ENCODE assay signal across 14 cellular contexts in genomic region chr6:117167520-117168271, GRCh38.
DNase-seq lines count a peak whose midpoint lies in the region; ATAC-seq, FAIRE-seq and TF ChIP-seq lines count a peak whose summit lies in the region.
"Had no signal": no experiment of that assay in that cellular context is flagged by ENCODE, and none has a peak within 500 bp of the region (broad histone marks: within the 10 kb centered on the region; RNA-seq: fewer than 3 reads in every experiment).

No MANE protein-coding gene starts in this region.

- no peak overlapping the region for H3K27ac Mint-ChIP-seq in WTC11
- no peak overlapping the region for H3K27ac Mint-ChIP-seq in activated CD8-positive, alpha-beta T cell treated with anti-CD3 and anti-CD28 coated beads, Interleukin-2, amount 10 ng/mL, durations not matched to agents 7 days and 5 days
- H3K27ac Mint-ChIP-seq: stimulated activated naive B cell treated with anti-CD40 and anti-IgM and Interleukin-4, amounts not matched to agents 10 μg/mL and 1 μg/mL and 100 μg/mL, for 72 hours had no signal

- intact Hi-C loops in HepG2 (cut with micrococcal nuclease; ENCODE audit: unreplicated experiment) = no loop called here

- no peak overlapping the region for H2AFZ ChIP-seq in HepG2 (ENCODE audit: low read length)

- DNase-seq in BJ (ENCODE audit: low read depth) = peak; percentile 9
- peak; percentile 99 for DNase-seq in HS-27A (ENCODE audit: low read depth)
- DNase-seq in WTC11 (ENCODE audit: low spot score) = peak; percentile 11
- no peak for DNase-seq in HepG2 (ENCODE audit: low spot score)
- no peak for DNase-seq in NCI-H524 (lab: John Stamatoyannopoulos, UW)
- no peak for DNase-seq in activated CD8-positive, alpha-beta T cell treated with anti-CD3 and anti-CD28 coated beads, Interleukin-2, amount 10 ng/mL, durations not matched to agents 7 days and 5 days
- no peak for DNase-seq in GDM1 (lab: John Stamatoyannopoulos, UW)
- no peak for DNase-seq in GM19238 (ENCODE audit: insufficient read length, low spot score)
- DNase-seq: activated effector memory CD4-positive, alpha-beta T cell treated with Interleukin-2 at 50 U/mL for 16 hours; NCI-H526 treated with DMSO at 0.1 percent for 48 hours; stimulated activated naive B cell treated with anti-CD40 and anti-IgM and Interleukin-4, amounts not matched to agents 10 μg/mL and 1 μg/mL and 100 μg/mL, for 72 hours had no signal

- H3K4me3 ChIP-seq in BJ (ENCODE audit: low read depth, low read length) (no peak overlapping the region), HepG2 (replicated peaks in 1 of 3; ENCODE audit: insufficient read depth in 1 of 3, low read depth in 2 of 3, low read length in 3 of 3) (no peak overlapping the region)
- H3K4me3 ChIP-seq: BLaER1 treated with 17β-estradiol and CSF1 and Interleukin-3, amounts not matched to agents 10 nM and 100 nM; smooth muscle cell had no signal

- H3K27me3 Mint-ChIP-seq in WTC11 (ENCODE audit: low read depth) = no peaks in the 10 kb centered on the region
- H3K27me3 Mint-ChIP-seq in activated CD8-positive, alpha-beta T cell treated with anti-CD3 and anti-CD28 coated beads, Interleukin-2, amount 10 ng/mL, durations not matched to agents 7 days and 5 days (ENCODE audit: low read depth) = no peaks in the 10 kb centered on the region
- H3K27me3 Mint-ChIP-seq: stimulated activated naive B cell treated with anti-CD40 and anti-IgM and Interleukin-4, amounts not matched to agents 10 μg/mL and 1 μg/mL and 100 μg/mL, for 72 hours had no signal

- H3K27me3 ChIP-seq in BJ (ENCODE audit: control insufficient read depth, insufficient read depth, low read length) = no peaks in the 10 kb centered on the region
- H3K27me3 ChIP-seq in HepG2 (ENCODE audit: control insufficient read depth in 1 of 2, insufficient read depth in 2 of 2, low read length in 2 of 2) = no peaks in the 10 kb centered on the region
- H3K27me3 ChIP-seq: BLaER1 treated with 17β-estradiol and CSF1 and Interleukin-3, amounts not matched to agents 10 nM and 100 nM had no signal

- no peaks in the 10 kb centered on the region for H3K4me1 ChIP-seq in HepG2 (ENCODE audit: insufficient read depth, low read length)
- H3K4me1 ChIP-seq: BLaER1 treated with 17β-estradiol and CSF1 and Interleukin-3, amounts not matched to agents 10 nM and 100 nM had no signal

- TF ChIP-seq POLR2A in HepG2 (IDR thresholded peaks at IDR 0.05; ENCODE audit: insufficient read depth in 1 of 2, low read depth in 2 of 2, low read length in 2 of 2) = no peak

- H3K36me3 Mint-ChIP-seq in WTC11 = peaks cover 6% of the 10 kb centered on the region; the same call in 1 of the 2 replicates
- H3K36me3 Mint-ChIP-seq in activated CD8-positive, alpha-beta T cell treated with anti-CD3 and anti-CD28 coated beads, Interleukin-2, amount 10 ng/mL, durations not matched to agents 7 days and 5 days (ENCODE audit: low read depth) = no peaks in the 10 kb centered on the region
- H3K36me3 Mint-ChIP-seq: stimulated activated naive B cell treated with anti-CD40 and anti-IgM and Interleukin-4, amounts not matched to agents 10 μg/mL and 1 μg/mL and 100 μg/mL, for 72 hours had no signal

- no peak overlapping the region for H3K27ac ChIP-seq in HepG2 (ENCODE audit: extremely low read length, insufficient read depth, low read length)
- H3K27ac ChIP-seq: BLaER1 treated with 17β-estradiol and CSF1 and Interleukin-3, amounts not matched to agents 10 nM and 100 nM had no signal

- 14% methylated on average over 10 of the region's 10 CpGs for WGBS in HepG2 (ENCODE audit: low lambda C conversion rate)

- TF ChIP-seq EP300 in HepG2 (IDR thresholded peaks at IDR 0.05; ENCODE audit: low read depth in 2 of 2, low read length in 2 of 2) (no peak), HepG2 (CRISPR knock-in tag; IDR thresholded peaks at IDR 0.05; ENCODE audit: borderline replicate concordance) (no peak)

- TF ChIP-seq CTCF in BJ (IDR thresholded peaks at IDR 0.05; ENCODE audit: insufficient read depth, low read depth, low read length) (no peak), WTC11 (IDR thresholded peaks at IDR 0.05) (no peak), HepG2 (CRISPR knock-in tag; IDR thresholded peaks at IDR 0.05) (0 out of 2 replicates have a peak, but pooled peaks have one; percentile 16)

- no peaks in the 10 kb centered on the region for H4K20me1 ChIP-seq in HepG2 (ENCODE audit: insufficient read depth, low read length)
- H4K20me1 ChIP-seq: BLaER1 treated with 17β-estradiol and CSF1 and Interleukin-3, amounts not matched to agents 10 nM and 100 nM had no signal

- POLR2A ChIA-PET in BJ (lab: Charles Lee) (no interaction called here), WTC11 (lab: Charles Lee) (no interaction called here), HepG2 (lab: Yijun Ruan, JAX) (no interaction called here)
- POLR2A ChIA-PET in activated CD8-positive, alpha-beta T cell treated with anti-CD3 and anti-CD28 coated beads, Interleukin-2, amount 10 ng/mL, durations not matched to agents 7 days and 5 days (lab: Charles Lee) = no interaction called here

- peaks cover 3% of the 10 kb centered on the region; the same call in 1 of the 2 replicates for H3K4me1 Mint-ChIP-seq in WTC11
- no peaks in the 10 kb centered on the region for H3K4me1 Mint-ChIP-seq in activated CD8-positive, alpha-beta T cell treated with anti-CD3 and anti-CD28 coated beads, Interleukin-2, amount 10 ng/mL, durations not matched to agents 7 days and 5 days (ENCODE audit: low read depth)
- H3K4me1 Mint-ChIP-seq: stimulated activated naive B cell treated with anti-CD40 and anti-IgM and Interleukin-4, amounts not matched to agents 10 μg/mL and 1 μg/mL and 100 μg/mL, for 72 hours had no signal

- CTCF ChIA-PET in BJ (lab: Yijun Ruan, JAX) = no interaction called here
- CTCF ChIA-PET in WTC11 (lab: Charles Lee) = interaction anchor here (1.0 to 1.6 kb wide), 5 partner anchors 8 to 103 kb away, joined by 3 to 9 read pairs (median 6); partner anchors contain the start of gene VGLL2
- CTCF ChIA-PET in HepG2 (lab: Yijun Ruan, JAX; ENCODE audit: low intra/inter-chr PET ratio, low total read pairs) = no interaction called here
- CTCF ChIA-PET in activated CD8-positive, alpha-beta T cell treated with anti-CD3 and anti-CD28 coated beads, Interleukin-2, amount 10 ng/mL, durations not matched to agents 7 days and 5 days (lab: Charles Lee) = no interaction called here

- no peak overlapping the region for H3K4me2 ChIP-seq in HepG2 (ENCODE audit: low read depth, low read length)
- H3K4me2 ChIP-seq: BLaER1 treated with 17β-estradiol and CSF1 and Interleukin-3, amounts not matched to agents 10 nM and 100 nM; smooth muscle cell had no signal

- no peak overlapping the region for H3K9ac ChIP-seq in HepG2 (ENCODE audit: insufficient read depth, low read depth, low read length)
- H3K9ac ChIP-seq: BLaER1 treated with 17β-estradiol and CSF1 and Interleukin-3, amounts not matched to agents 10 nM and 100 nM had no signal

- no peak for TF ChIP-seq RAD21 in HepG2 (CRISPR knock-in tag; IDR thresholded peaks at IDR 0.05)

- H3K36me3 ChIP-seq in BJ (ENCODE audit: control insufficient read depth, insufficient read depth, low read length) (no peaks in the 10 kb centered on the region), HepG2 (replicated peaks in 1 of 2; ENCODE audit: control insufficient read depth in 1 of 2, insufficient read depth in 2 of 2, low read length in 2 of 2) (no peaks in the 10 kb centered on the region)
- H3K36me3 ChIP-seq: BLaER1 treated with 17β-estradiol and CSF1 and Interleukin-3, amounts not matched to agents 10 nM and 100 nM had no signal

- H3K9me3 Mint-ChIP-seq in WTC11 = no peaks in the 10 kb centered on the region
- no peaks in the 10 kb centered on the region for H3K9me3 Mint-ChIP-seq in activated CD8-positive, alpha-beta T cell treated with anti-CD3 and anti-CD28 coated beads, Interleukin-2, amount 10 ng/mL, durations not matched to agents 7 days and 5 days (ENCODE audit: insufficient read depth)
- H3K9me3 Mint-ChIP-seq: stimulated activated naive B cell treated with anti-CD40 and anti-IgM and Interleukin-4, amounts not matched to agents 10 μg/mL and 1 μg/mL and 100 μg/mL, for 72 hours had no signal

- H3K79me2 ChIP-seq in HepG2 (ENCODE audit: insufficient read depth, low read length) = no peaks in the 10 kb centered on the region

- no peak overlapping the region for H3K4me3 Mint-ChIP-seq in WTC11
- no peak overlapping the region for H3K4me3 Mint-ChIP-seq in activated CD8-positive, alpha-beta T cell treated with anti-CD3 and anti-CD28 coated beads, Interleukin-2, amount 10 ng/mL, durations not matched to agents 7 days and 5 days
- H3K4me3 Mint-ChIP-seq: stimulated activated naive B cell treated with anti-CD40 and anti-IgM and Interleukin-4, amounts not matched to agents 10 μg/mL and 1 μg/mL and 100 μg/mL, for 72 hours had no signal

- BruUV-seq in HepG2 (replicated peaks; lab: Mats Ljungman, UMichigan) = no TSS peak

- in situ Hi-C loops in HepG2 (cut with HindIII; ENCODE audit: extremely low pct_ligation_motif_present, low pct_unique_long_range_greater_than_20kb) = no loop called here

- no peak for FAIRE-seq in HepG2 (lab: Jason Lieb, UNC)

- peak; percentile 91 for ATAC-seq in WTC11
- ATAC-seq in HepG2 = peak; percentile 76
- ATAC-seq in activated CD8-positive, alpha-beta T cell treated with anti-CD3 and anti-CD28 coated beads, Interleukin-2, amount 10 ng/mL, durations not matched to agents 7 days and 5 days = no peak
- ATAC-seq: left lobe of liver; stimulated activated naive B cell treated with anti-CD40 and anti-IgM and Interleukin-4, amounts not matched to agents 10 μg/mL and 1 μg/mL and 100 μg/mL, for 72 hours had no signal

- H3K9me3 ChIP-seq in HepG2 (ENCODE audit: low read length) = no peaks in the 10 kb centered on the region

TF ChIP-seq in WTC11, 78 proteins besides CTCF, POLR2A, EP300 and RAD21 (continues in another document):
- no peak for TF ChIP-seq TEAD4 (CRISPR knock-in tag; IDR thresholded peaks at IDR 0.05)

TF ChIP-seq in HepG2, 621 proteins besides CTCF, POLR2A, EP300 and RAD21 (continues in another document):
- no peak for TF ChIP-seq NRL (CRISPR knock-in tag; IDR thresholded peaks at IDR 0.05; ENCODE audit: borderline replicate concordance)
- TF ChIP-seq USF2 (IDR thresholded peaks at IDR 0.05; ENCODE audit: low read depth, low read length) = no peak
- TF ChIP-seq USF2 (CRISPR knock-in tag; IDR thresholded peaks at IDR 0.05; ENCODE audit: borderline replicate concordance) = no peak

Comparison
In these comparisons a context has a peak if more than half of its experiments do, and no peak if none do; other contexts are left out.
1. DNase-seq: peak in BJ (single experiment), HS-27A (single experiment) and WTC11 (single experiment); none in HepG2 (single experiment), NCI-H524 (0 of 2), activated CD8-positive, alpha-beta T cell treated with anti-CD3 and anti-CD28 coated beads, Interleukin-2, amount 10 ng/mL, durations not matched to agents 7 days and 5 days (single experiment), GDM1 (single experiment) and GM19238 (single experiment).